ENCODE assay signal across 27 cellular contexts in the genomic region with DNA sequence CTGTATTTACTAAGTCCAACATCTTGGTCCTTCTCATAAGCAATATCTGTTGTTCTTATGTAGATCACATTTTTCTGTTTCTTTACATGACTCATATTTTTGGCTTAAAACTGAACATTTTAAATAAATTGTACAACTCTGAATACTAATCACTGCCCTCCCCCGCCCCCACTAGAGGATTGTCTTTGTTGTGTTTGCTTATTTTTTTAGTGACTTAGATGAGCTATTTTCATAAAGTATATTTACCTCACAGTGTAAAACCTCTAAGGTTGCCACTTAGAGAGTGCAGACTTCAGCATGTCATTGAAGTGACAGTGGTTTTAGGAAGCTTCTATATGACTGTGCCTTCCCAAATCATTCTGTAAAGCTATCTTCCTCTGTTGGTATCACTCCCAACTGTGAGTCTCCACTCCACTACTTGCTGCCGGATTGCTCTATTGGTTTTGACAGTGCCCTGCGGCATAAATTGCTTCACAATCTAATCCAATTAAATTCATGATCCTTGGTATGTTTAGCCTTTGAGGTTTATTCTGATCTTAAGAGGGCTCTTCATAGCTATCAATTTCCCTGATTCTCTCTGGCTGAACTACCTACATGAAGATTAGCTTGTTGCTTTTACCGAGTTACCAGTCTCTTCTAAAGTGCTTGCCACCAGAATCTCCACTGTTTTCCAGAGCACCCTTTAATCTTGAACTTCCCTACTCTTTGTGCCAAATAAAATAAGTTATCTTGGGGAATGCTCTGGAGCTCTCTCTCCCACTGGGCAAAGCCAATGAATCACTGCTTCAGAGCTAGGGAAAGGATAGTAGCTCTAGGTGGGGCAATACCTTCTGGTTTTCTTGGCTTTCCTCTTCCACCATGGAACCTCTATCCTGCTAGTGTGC. TPM values are rescaled to one million over a fixed set of nuclear protein-coding genes. Genes with fewer than 3 reads are reported as not detected.
DNase-seq lines count a peak whose midpoint lies in the region; ATAC-seq and TF ChIP-seq lines count a peak whose summit lies in the region.
"Had no signal": no experiment of that assay in that cellular context is flagged by ENCODE, and none has a peak within 500 bp of the region (broad histone marks: within the 10 kb centered on the region; RNA-seq: fewer than 3 reads in every experiment).

No MANE protein-coding gene starts in this region.

- peaks cover 2% of the 10 kb centered on the region; the same call in 1 of the 2 replicates for H3K4me1 ChIP-seq in IMR-90 (ENCODE audit: control insufficient read depth, insufficient read depth, low read length)
- H3K4me1 ChIP-seq: adrenal gland, tibial nerve had no signal

- no peak overlapping the region for H2AFZ ChIP-seq in IMR-90 (replicated peaks; ENCODE audit: low read length, poor library complexity)
- H2AFZ ChIP-seq: PC-9 had no signal

- intact Hi-C loops in IMR-90 (cut with micrococcal nuclease), result no loop called here

- in situ Hi-C loops in IMR-90 (cut with MboI; ENCODE audit: low sequenced_read_pairs), result no loop called here

- H2BK5ac ChIP-seq in IMR-90 (ENCODE audit: low read depth, low read length, poor library complexity, severe bottlenecking), result no peak overlapping the region

- H2BK15ac ChIP-seq in IMR-90 (ENCODE audit: low read depth, low read length), result no peak overlapping the region

- H3K4me2 ChIP-seq in IMR-90 (ENCODE audit: low read depth, low read length), result no peak overlapping the region
- H3K4me2 ChIP-seq: BLaER1, PC-9 had no signal

- no peak overlapping the region for H2AK9ac ChIP-seq in IMR-90 (replicated peaks; ENCODE audit: low read depth, low read length, poor library complexity)

- TF ChIP-seq POLR2A in IMR-90 (IDR thresholded peaks at IDR 0.05; ENCODE audit: low read depth, low read length), result no peak

- no peak overlapping the region; the same call in 1 of the 2 replicates for H3K18ac ChIP-seq in IMR-90 (ENCODE audit: low read depth, low read length)

- no peak overlapping the region for H4K91ac ChIP-seq in IMR-90 (ENCODE audit: insufficient read depth, low read depth, low read length)

- no peaks in the 10 kb centered on the region; the same call in 1 of the 2 replicates for H3K27me3 ChIP-seq in IMR-90 (ENCODE audit: control insufficient read depth, insufficient read depth, low read length)
- H3K27me3 ChIP-seq: adrenal gland, BLaER1, tibial nerve had no signal

- dilution Hi-C loops in IMR-90 (cut with HindIII; ENCODE audit: low sequenced_read_pairs, unreplicated experiment), result no loop called here

- no peaks in the 10 kb centered on the region for H3K9me1 ChIP-seq in IMR-90 (ENCODE audit: insufficient read depth, low read length)

- no peaks in the 10 kb centered on the region for H3K9me3 ChIP-seq in IMR-90 (ENCODE audit: control insufficient read depth, insufficient read depth, low read length)
- H3K9me3 ChIP-seq: adrenal gland, BLaER1, tibial nerve had no signal

- no peak overlapping the region for H2BK20ac ChIP-seq in IMR-90 (ENCODE audit: low read depth, low read length)

- no peak overlapping the region for H3K27ac ChIP-seq in IMR-90 (ENCODE audit: insufficient read depth, low read length)
- H3K27ac ChIP-seq: adrenal gland, BLaER1, coronary artery, PC-9, tibial nerve, VCaP had no signal

- H3K79me1 ChIP-seq in IMR-90 (ENCODE audit: low read depth in 1 of 2, low read length in 2 of 2), result no peaks in the 10 kb centered on the region; a peak in 1 of 4 replicates

- H2AK5ac ChIP-seq in IMR-90 (ENCODE audit: low read depth, low read length), result no peak overlapping the region

- CTCF ChIA-PET in IMR-90 (lab: Yijun Ruan, JAX), result no interaction called here

- no peaks in the 10 kb centered on the region for H3K36me3 ChIP-seq in IMR-90 (ENCODE audit: control insufficient read depth, insufficient read depth, low read length)
- H3K36me3 ChIP-seq: adrenal gland, BLaER1, tibial nerve had no signal

- H4K5ac ChIP-seq in IMR-90 (ENCODE audit: low read depth, low read length), result no peak overlapping the region; the same call in 1 of the 2 replicates

- no peak overlapping the region for H4K8ac ChIP-seq in IMR-90 (ENCODE audit: low read depth in 2 of 2, low read length in 2 of 2)

- no peak overlapping the region for H3K56ac ChIP-seq in IMR-90 (ENCODE audit: extremely low read depth, insufficient read depth, low read length)

- POLR2A ChIA-PET in IMR-90 (lab: Charles Lee; ENCODE audit: unreplicated experiment), result no interaction called here

- no peak overlapping the region for H3K9ac ChIP-seq in IMR-90 (ENCODE audit: low read depth, low read length)
- H3K9ac ChIP-seq: BLaER1 had no signal

- no peak overlapping the region for H2BK120ac ChIP-seq in IMR-90 (ENCODE audit: low read depth, low read length)

- no peak for TF ChIP-seq RAD21 in IMR-90 (IDR thresholded peaks at IDR 0.05; ENCODE audit: low read length)

- TF ChIP-seq CTCF in IMR-90 (conservative IDR thresholded peaks at IDR 0.05; ENCODE audit: low read depth, low read length), result no peak
- TF ChIP-seq CTCF in fibroblast of mammary gland (conservative IDR thresholded peaks at IDR 0.05; ENCODE audit: control insufficient read depth, insufficient read depth, low read depth, low read length), result no peak

- H3K4me3 ChIP-seq in IMR-90 (ENCODE audit: insufficient read depth, low read depth, low read length) (no peak overlapping the region), fibroblast of mammary gland (ENCODE audit: control insufficient read depth, low read depth, low read length) (no peak overlapping the region)
- H3K4me3 ChIP-seq: adrenal gland, BLaER1, coronary artery, PC-9, tibial nerve had no signal

- ATAC-seq in IMR-90 (ENCODE audit: low read depth) (peak; percentile 73), GM21360 (IDR thresholded peaks at IDR 0.05; ENCODE audit: unreplicated experiment) (no peak)
- ATAC-seq: activated CD8-positive, alpha-beta memory T cell treated with anti-CD3 and anti-CD28 coated beads, Interleukin-2, amount 10 ng/mL, durations not matched to agents 7 days and 5 days; activated T-cell treated with anti-CD3 and anti-CD28 coated beads, Interleukin-2, amount 50 U/mL, for 72 hours; HCT116; naive thymus-derived CD8-positive, alpha-beta T cell had no signal

- BruUV-seq in IMR-90 (replicated peaks; lab: Mats Ljungman, UMichigan), result no TSS peak

- WGBS in IMR-90 (ENCODE audit: extremely low coverage in 2 of 2, insufficient read length in 1 of 2), 2 experiments, result no CpG with 5 or more reads among the region's 4 CpGs

- H3K23ac ChIP-seq in IMR-90 (ENCODE audit: low read depth, low read length), result no peak overlapping the region

- no peak overlapping the region for H3K14ac ChIP-seq in IMR-90 (replicated peaks; ENCODE audit: low read depth, low read length)

- H3K4ac ChIP-seq in IMR-90 (ENCODE audit: low read depth, low read length), result no peak overlapping the region

- peak; percentile 11 for DNase-seq in A172 (ENCODE audit: low spot score)
- DNase-seq in IMR-90, result peak; percentile 35
- peak; percentile 77 for DNase-seq in RPMI7951 (ENCODE audit: low read depth)
- peak; percentile 63 for DNase-seq in fibroblast of mammary gland (ENCODE audit: low read depth)
- DNase-seq in hippocampal formation (lab: John Stamatoyannopoulos, UW), result no peak
- DNase-seq in DMS79 (lab: John Stamatoyannopoulos, UW), result no peak
- no peak for DNase-seq in amniotic stem cell (lab: John Stamatoyannopoulos, UW)
- DNase-seq: activated CD4-positive, alpha-beta T cell treated with anti-CD3 and anti-CD28 coated beads, Interleukin-2, amount 10 ng/mL, durations not matched to agents 7 days and 5 days; activated CD8-positive, alpha-beta memory T cell treated with anti-CD3 and anti-CD28 coated beads, Interleukin-2, amount 10 ng/mL, durations not matched to agents 7 days and 5 days; activated naive CD4-positive, alpha-beta T cell; activated T-cell treated with anti-CD3 and anti-CD28 coated beads, Interleukin-2, amount 50 U/mL, for 72 hours; adrenal gland; effector memory CD4-positive, alpha-beta T cell; GDM1; KBM-7; naive thymus-derived CD8-positive, alpha-beta T cell; NCI-H1436 treated with DMSO at 0.1 percent for 48 hours; NCI-H2107; nucleus accumbens; PC-9; Right ventricle myocardium superior had no signal

- H4K20me1 ChIP-seq in IMR-90 (ENCODE audit: insufficient read depth, low read length), result no peaks in the 10 kb centered on the region
- H4K20me1 ChIP-seq: BLaER1 had no signal

TF ChIP-seq in IMR-90, 13 proteins besides CTCF, POLR2A, EP300 and RAD21:
- TF ChIP-seq, protein P1, sequence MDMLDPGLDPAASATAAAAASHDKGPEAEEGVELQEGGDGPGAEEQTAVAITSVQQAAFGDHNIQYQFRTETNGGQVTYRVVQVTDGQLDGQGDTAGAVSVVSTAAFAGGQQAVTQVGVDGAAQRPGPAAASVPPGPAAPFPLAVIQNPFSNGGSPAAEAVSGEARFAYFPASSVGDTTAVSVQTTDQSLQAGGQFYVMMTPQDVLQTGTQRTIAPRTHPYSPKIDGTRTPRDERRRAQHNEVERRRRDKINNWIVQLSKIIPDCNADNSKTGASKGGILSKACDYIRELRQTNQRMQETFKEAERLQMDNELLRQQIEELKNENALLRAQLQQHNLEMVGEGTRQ (IDR thresholded peaks at IDR 0.05; ENCODE audit: low read depth, low read length), result no peak
- no peak for TF ChIP-seq CHD1 (IDR thresholded peaks at IDR 0.05; ENCODE audit: low read depth, low read length)
- no peak for TF ChIP-seq MAFK (IDR thresholded peaks at IDR 0.05; ENCODE audit: low read depth, low read length)
- no peak for TF ChIP-seq FOS (IDR thresholded peaks at IDR 0.05; ENCODE audit: low read depth, low read length)
- no peak for TF ChIP-seq MAZ (IDR thresholded peaks at IDR 0.05; ENCODE audit: borderline replicate concordance, low read depth, low read length)
- TF ChIP-seq RFX5 (IDR thresholded peaks at IDR 0.05; ENCODE audit: low read depth, low read length), result no peak
- no peak for TF ChIP-seq CEBPB (IDR thresholded peaks at IDR 0.05; ENCODE audit: low read depth, low read length)
- no peak for TF ChIP-seq RCOR1 (IDR thresholded peaks at IDR 0.05; ENCODE audit: insufficient replicate concordance, low read length)
- no peak for TF ChIP-seq SMC3 (IDR thresholded peaks at IDR 0.05; ENCODE audit: low read depth, low read length)

RNA-seq across cellular contexts. Expression of a gene that starts 33.0 kb away (rescaled TPM):
- total RNA-seq in A172 (2014; rRNA removed; shearing (Covaris generic)), result 1.5 and 3.8 TPM in 2 replicates
- total RNA-seq in IMR-90 (2012; rRNA removed), result 1.4 and 1.6 TPM in 2 replicates
- 0.44 and 0.56 TPM in 2 replicates for polyA plus RNA-seq in IMR-90 (2012; rRNA removed)
- polyA plus RNA-seq in IMR-90 (2012; cell fraction: cytosol; rRNA removed), result 0.13 and 0.15 TPM in 2 replicates
- polyA plus RNA-seq in IMR-90 (2012; cell fraction: nucleus; rRNA removed; ENCODE audit: low replicate concordance), result 0.13 and 0.55 TPM in 2 replicates
- total RNA-seq in RPMI7951 (2014; rRNA removed; shearing (Covaris generic)), result 11.4 and 16.6 TPM in 2 replicates

Comparison
In these comparisons a context has a peak if more than half of its experiments do, and no peak if none do; other contexts are left out.
1. DNase-seq: peak in A172 (single experiment), IMR-90 (single experiment), RPMI7951 (single experiment) and fibroblast of mammary gland (single experiment); none in hippocampal formation (0 of 2), DMS79 (single experiment) and amniotic stem cell (single experiment).